Comparison of ENCODE assay signal across 34 cellular contexts in genomic region chr1:208485512-208485911, GRCh38.
"Had no signal": no experiment of that assay in that cellular context is flagged by ENCODE, and none has a peak within 500 bp of the region (broad histone marks: within the 10 kb centered on the region; RNA-seq: fewer than 3 reads in every experiment).

No MANE protein-coding gene starts in this region.

- H3K4me3 ChIP-seq: MG63 had no signal

- H3K36me3 ChIP-seq: MG63 had no signal

- H3K27ac ChIP-seq: KMS-11 had no signal

- H3K27me3 ChIP-seq: MG63 had no signal

- H3K9me3 ChIP-seq: MG63 had no signal

- DNase-seq: Karpas-422, Kasumi-1, KG1, MG63, MM.1S, MV-4-11, NCI-H1048, NCI-H1092, NCI-H1092 treated with DMSO at 0.1 percent for 48 hours, NCI-H1105, NCI-H1105 treated with DMSO at 0.1 percent for 48 hours, NCI-H1417, NCI-H1417 treated with DMSO at 0.1 percent for 48 hours, NCI-H1436, NCI-H1436 treated with DMSO at 0.1 percent for 48 hours, NCI-H146, NCI-H1694, NCI-H1694 treated with DMSO at 0.1 percent for 48 hours, NCI-H187, NCI-H187 treated with DMSO at 0.1 percent for 48 hours, NCI-H1930, NCI-H2029, NCI-H2029 treated with DMSO at 0.1 percent for 48 hours, NCI-H2081, NCI-H2081 treated with DMSO at 0.1 percent for 48 hours, NCI-H2107, NCI-H2171, NCI-H2171 treated with DMSO at 0.1 percent for 48 hours, NCI-H2227 treated with DMSO at 0.1 percent for 48 hours, NCI-H226, NCI-H345, NCI-H446, NCI-H446 treated with DMSO at 0.1 percent for 48 hours had no signal
